In genomic region chr13:98265669-98266551, GRCh38 we compare ENCODE assay signal across 1 cellular context.
A peak's percentile ranks its signal among the peaks of the same experiment; 100 is the strongest.
TF ChIP-seq lines count a peak whose summit lies in the region.

No MANE protein-coding gene starts in this region.

TF ChIP-seq in HepG2, 621 proteins besides CTCF, POLR2A, EP300 and RAD21 (continued from another document and continues in another):
- TF ChIP-seq ZBED4 (CRISPR knock-in tag; IDR thresholded peaks at IDR 0.05; ENCODE audit: borderline replicate concordance) (peak; percentile 85; the same call in 1 of the 2 replicates), ZNF10 (CRISPR knock-in tag; IDR thresholded peaks at IDR 0.05; ENCODE audit: borderline replicate concordance, low read depth) (no peak), ATAD3A (CRISPR knock-in tag; IDR thresholded peaks at IDR 0.05) (no peak), CC2D1A (CRISPR knock-in tag; IDR thresholded peaks at IDR 0.05) (no peak), STAT5B (CRISPR knock-in tag; IDR thresholded peaks at IDR 0.05) (no peak), CHD2 (IDR thresholded peaks at IDR 0.05; ENCODE audit: low read depth, low read length) (peak; percentile 91), KDM4B (CRISPR knock-in tag; IDR thresholded peaks at IDR 0.05) (no peak), SPEN (CRISPR knock-in tag; IDR thresholded peaks at IDR 0.05; ENCODE audit: low read depth) (peak; percentile 64), KLF15 (CRISPR knock-in tag; IDR thresholded peaks at IDR 0.05; ENCODE audit: borderline replicate concordance) (no peak), ZHX1 (CRISPR knock-in tag; IDR thresholded peaks at IDR 0.05; ENCODE audit: low read depth) (no peak; the same call in 1 of the 2 replicates), POLR2AphosphoS5 (IDR thresholded peaks at IDR 0.05; ENCODE audit: low read depth, low read length) (peak; percentile 81), REST (IDR thresholded peaks at IDR 0.05; ENCODE audit: borderline replicate concordance in 1 of 2, low read depth in 1 of 2, low read length in 2 of 2) (no peak; a peak in 1 of 4 replicates), SP5 (CRISPR knock-in tag; IDR thresholded peaks at IDR 0.05; ENCODE audit: borderline replicate concordance, low read depth) (peak; percentile 97), ZNF724P (CRISPR knock-in tag; IDR thresholded peaks at IDR 0.05; ENCODE audit: borderline replicate concordance) (0 out of 2 replicates have a peak, but pooled peaks have one; percentile 30), E2F1 (CRISPR knock-in tag; IDR thresholded peaks at IDR 0.05) (no peak; the same call in 1 of the 2 replicates), NR2F1 (CRISPR knock-in tag; IDR thresholded peaks at IDR 0.05) (peak in 1 of 2 experiments; percentile 25; a peak in 1 of 4 replicates), ZBTB37 (CRISPR knock-in tag; IDR thresholded peaks at IDR 0.05) (no peak), SKI (IDR thresholded peaks at IDR 0.05; ENCODE audit: partially characterized antibody) (peak; percentile 29), ZNF281 (CRISPR knock-in tag; IDR thresholded peaks at IDR 0.05; ENCODE audit: borderline replicate concordance) (no peak), ZNF350 (CRISPR knock-in tag; IDR thresholded peaks at IDR 0.05; ENCODE audit: borderline replicate concordance, low read depth) (0 out of 2 replicates have a peak, but pooled peaks have one; percentile 12), PITX1 (CRISPR knock-in tag; IDR thresholded peaks at IDR 0.05) (peak; percentile 80), ZNF800 (CRISPR knock-in tag; IDR thresholded peaks at IDR 0.05) (peak; percentile 64; the same call in 1 of the 2 replicates), ARHGAP35 (CRISPR knock-in tag; IDR thresholded peaks at IDR 0.05; ENCODE audit: borderline replicate concordance) (no peak), ZKSCAN5 (CRISPR knock-in tag; IDR thresholded peaks at IDR 0.05) (peak; percentile 64; the same call in 1 of the 2 replicates), ZNF556 (CRISPR knock-in tag; IDR thresholded peaks at IDR 0.05; ENCODE audit: borderline replicate concordance) (peak; percentile 81; the same call in 1 of the 2 replicates), HIC2 (CRISPR knock-in tag; IDR thresholded peaks at IDR 0.05; ENCODE audit: low read depth) (peak; percentile 49), MIXL1 (CRISPR knock-in tag; IDR thresholded peaks at IDR 0.05) (peak; percentile 71), ZNF24 (IDR thresholded peaks at IDR 0.05) (0 out of 2 replicates have a peak, but pooled peaks have one; percentile 11), ZNF501 (CRISPR knock-in tag; IDR thresholded peaks at IDR 0.05) (no peak), ZNF234 (CRISPR knock-in tag; conservative IDR thresholded peaks at IDR 0.05) (no peak), ZFP90 (CRISPR knock-in tag; IDR thresholded peaks at IDR 0.05; ENCODE audit: borderline replicate concordance) (peak; percentile 6; the same call in 1 of the 2 replicates), SIN3A (IDR thresholded peaks at IDR 0.05; ENCODE audit: borderline replicate concordance, low read depth, low read length) (0 out of 2 replicates have a peak, but pooled peaks have one; percentile 56), ZNF737 (CRISPR knock-in tag; IDR thresholded peaks at IDR 0.05; ENCODE audit: borderline replicate concordance) (peak; percentile 20; the same call in 1 of the 2 replicates), ZNF3 (CRISPR knock-in tag; IDR thresholded peaks at IDR 0.05) (no peak), TBX3 (IDR thresholded peaks at IDR 0.05; ENCODE audit: borderline replicate concordance) (0 out of 2 replicates have a peak, but pooled peaks have one; percentile 17), ELF3 (CRISPR knock-in tag; IDR thresholded peaks at IDR 0.05) (peak; percentile 96), TP53 (CRISPR knock-in tag; conservative IDR thresholded peaks at IDR 0.05) (no peak), FOXP1 (IDR thresholded peaks at IDR 0.05) (no peak), FOXP1 (CRISPR knock-in tag; IDR thresholded peaks at IDR 0.05) (peak; percentile 64; the same call in 1 of the 2 replicates), ZNF230 (CRISPR knock-in tag; IDR thresholded peaks at IDR 0.05) (0 out of 2 replicates have a peak, but pooled peaks have one; percentile 48), MATR3 (CRISPR knock-in tag; IDR thresholded peaks at IDR 0.05) (no peak), ARNT2 (CRISPR knock-in tag; IDR thresholded peaks at IDR 0.05; ENCODE audit: low read depth) (0 out of 2 replicates have a peak, but pooled peaks have one; percentile 28), POLR2G (IDR thresholded peaks at IDR 0.05; ENCODE audit: low read depth, low read length) (peak; percentile 93), CEBPG (CRISPR knock-in tag; IDR thresholded peaks at IDR 0.05) (no peak)
